In the genomic region with DNA sequence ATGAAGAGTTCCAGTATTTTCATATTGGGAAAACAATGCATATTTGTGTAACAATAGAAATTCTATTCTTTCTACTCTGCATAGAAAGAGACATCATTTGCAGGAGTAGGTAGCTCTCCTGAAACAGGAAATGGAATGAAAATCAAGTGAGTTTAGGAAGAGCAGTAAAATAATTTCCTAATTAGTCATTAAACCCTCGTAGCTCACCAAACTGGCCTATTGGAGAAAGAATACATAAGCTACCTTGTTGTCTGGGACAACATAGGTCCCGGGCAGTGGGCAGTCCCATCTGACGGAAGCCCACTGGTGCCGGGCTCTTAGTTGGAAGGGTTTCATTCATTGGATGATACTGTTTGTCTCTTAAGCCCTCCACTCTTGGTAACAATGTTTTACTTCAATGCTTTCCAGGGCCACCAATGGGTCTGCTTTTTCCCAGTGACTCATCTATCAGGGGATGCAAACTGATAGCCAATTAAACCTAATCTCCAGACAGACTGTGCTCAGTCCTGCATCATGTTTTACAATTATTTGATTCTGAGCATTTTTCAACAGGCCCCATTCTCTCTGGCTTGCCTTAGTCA, we compare ENCODE assay signal across 21 cellular contexts. TPM values are rescaled to one million over a fixed set of nuclear protein-coding genes. Genes with fewer than 3 reads are reported as not detected.
"Had no signal": no experiment of that assay in that cellular context is flagged by ENCODE, and none has a peak within 500 bp of the region (broad histone marks: within the 10 kb centered on the region; RNA-seq: fewer than 3 reads in every experiment).

No MANE protein-coding gene starts in this region.

- H3K4me3 Mint-ChIP-seq: activated B cell treated with CpG ODN at 0.5 μM for 24 hours; activated CD4-positive, alpha-beta T cell treated with anti-CD3 and anti-CD28 coated beads, Interleukin-2, amount 10 ng/mL, durations not matched to agents 24 days and 14 days; activated CD8-positive, alpha-beta T cell treated with anti-CD3 and anti-CD28 coated beads, Interleukin-2, amount 10 ng/mL, durations not matched to agents 7 days and 5 days; activated naive CD4-positive, alpha-beta T cell treated with anti-CD3 and anti-CD28 coated beads, Interleukin-2, amount 50 U/mL, for 24 hours; natural killer cell treated with Interleukin-12 subunit alpha and Interleukin-12 subunit beta and Interleukin-15 and Interleukin-18, amount 100 ng/mL, for 72 hours had no signal

- H3K4me2 ChIP-seq: hepatocyte had no signal

- H3K27me3 ChIP-seq: adrenal gland, cardiac muscle cell, hepatocyte, transverse colon, vagina had no signal

- H3K36me3 ChIP-seq: adrenal gland, cardiac muscle cell, transverse colon, vagina had no signal

- H3K27ac ChIP-seq: adrenal gland, cardiac muscle cell, hepatocyte, transverse colon, vagina had no signal

- H3K4me1 Mint-ChIP-seq: activated B cell treated with CpG ODN at 0.5 μM for 24 hours; activated CD4-positive, alpha-beta T cell treated with anti-CD3 and anti-CD28 coated beads, Interleukin-2, amount 10 ng/mL, durations not matched to agents 24 days and 14 days; activated naive CD4-positive, alpha-beta T cell treated with anti-CD3 and anti-CD28 coated beads, Interleukin-2, amount 50 U/mL, for 24 hours had no signal

- ATAC-seq: activated CD8-positive, alpha-beta T cell treated with anti-CD3 and anti-CD28 coated beads, Interleukin-2, amount 10 ng/mL, durations not matched to agents 7 days and 5 days; esophagus mucosa; natural killer cell treated with Interleukin-12 subunit alpha and Interleukin-12 subunit beta and Interleukin-15 and Interleukin-18, amount 100 ng/mL, for 72 hours; right cardiac atrium had no signal

- H3K36me3 Mint-ChIP-seq: activated naive CD4-positive, alpha-beta T cell treated with anti-CD3 and anti-CD28 coated beads, Interleukin-2, amount 50 U/mL, for 24 hours; natural killer cell treated with Interleukin-12 subunit alpha and Interleukin-12 subunit beta and Interleukin-15 and Interleukin-18, amount 100 ng/mL, for 72 hours had no signal

- H3K9me3 Mint-ChIP-seq: activated B cell treated with CpG ODN at 0.5 μM for 24 hours; activated CD4-positive, alpha-beta T cell treated with anti-CD3 and anti-CD28 coated beads, Interleukin-2, amount 10 ng/mL, durations not matched to agents 24 days and 14 days; activated naive CD4-positive, alpha-beta T cell treated with anti-CD3 and anti-CD28 coated beads, Interleukin-2, amount 50 U/mL, for 24 hours; natural killer cell treated with Interleukin-12 subunit alpha and Interleukin-12 subunit beta and Interleukin-15 and Interleukin-18, amount 100 ng/mL, for 72 hours had no signal

- H3K27me3 Mint-ChIP-seq: activated naive CD4-positive, alpha-beta T cell treated with anti-CD3 and anti-CD28 coated beads, Interleukin-2, amount 50 U/mL, for 24 hours; progenitor cell of endocrine pancreas had no signal

- H3K79me2 ChIP-seq: hepatocyte had no signal

- H3K27ac Mint-ChIP-seq: activated B cell treated with CpG ODN at 0.5 μM for 24 hours; activated CD4-positive, alpha-beta T cell treated with anti-CD3 and anti-CD28 coated beads, Interleukin-2, amount 10 ng/mL, durations not matched to agents 24 days and 14 days; activated CD8-positive, alpha-beta T cell treated with anti-CD3 and anti-CD28 coated beads, Interleukin-2, amount 10 ng/mL, durations not matched to agents 7 days and 5 days; natural killer cell treated with Interleukin-12 subunit alpha and Interleukin-12 subunit beta and Interleukin-15 and Interleukin-18, amount 100 ng/mL, for 72 hours; progenitor cell of endocrine pancreas had no signal

- DNase-seq: activated B cell treated with CpG ODN at 0.5 μM for 24 hours; activated CD4-positive, alpha-beta T cell treated with anti-CD3 and anti-CD28 coated beads, Interleukin-2, amount 10 ng/mL, durations not matched to agents 24 days and 14 days; activated CD8-positive, alpha-beta memory T cell treated with anti-CD3 and anti-CD28 coated beads, Interleukin-2, amount 50 U/mL, for 4 hours; activated CD8-positive, alpha-beta T cell treated with anti-CD3 and anti-CD28 coated beads, Interleukin-2, amount 10 ng/mL, durations not matched to agents 7 days and 5 days; activated effector memory CD4-positive, alpha-beta T cell treated with anti-CD3 and anti-CD28 coated beads, Interleukin-2, amount 50 U/mL, for 16 hours; activated T-cell treated with anti-CD3 and anti-CD28 coated beads, Interleukin-2, amount 50 U/mL, for 48 hours; adrenal gland; kidney glomerular epithelial cell; nucleus accumbens; right cardiac atrium; small intestine; stimulated activated CD4-positive, alpha-beta T cell treated with anti-CD3 and anti-CD28 coated beads, Interleukin-4, amount 100 ng/mL, for 24 hours; stimulated activated naive CD4-positive, alpha-beta T cell treated with Interleukin-2 at 50 U/mL for 16 hours; transverse colon had no signal

- H3K4me3 ChIP-seq: adrenal gland, cardiac muscle cell, hepatocyte, transverse colon, vagina had no signal

- H2AFZ ChIP-seq: hepatocyte had no signal

- H3K9me3 ChIP-seq: adrenal gland, transverse colon, vagina had no signal

RNA-seq across cellular contexts. Expression of gene GNA14, which starts 46.6 kb away (rescaled TPM):
- total RNA-seq: activated B cell treated with CpG ODN at 0.5 μM for 24 hours; activated CD4-positive, alpha-beta T cell treated with anti-CD3 and anti-CD28 coated beads, Interleukin-2, amount 10 ng/mL, durations not matched to agents 24 days and 14 days; activated CD8-positive, alpha-beta T cell treated with anti-CD3 and anti-CD28 coated beads, Interleukin-2, amount 10 ng/mL, durations not matched to agents 7 days and 5 days had no signal
